In the genomic region with DNA sequence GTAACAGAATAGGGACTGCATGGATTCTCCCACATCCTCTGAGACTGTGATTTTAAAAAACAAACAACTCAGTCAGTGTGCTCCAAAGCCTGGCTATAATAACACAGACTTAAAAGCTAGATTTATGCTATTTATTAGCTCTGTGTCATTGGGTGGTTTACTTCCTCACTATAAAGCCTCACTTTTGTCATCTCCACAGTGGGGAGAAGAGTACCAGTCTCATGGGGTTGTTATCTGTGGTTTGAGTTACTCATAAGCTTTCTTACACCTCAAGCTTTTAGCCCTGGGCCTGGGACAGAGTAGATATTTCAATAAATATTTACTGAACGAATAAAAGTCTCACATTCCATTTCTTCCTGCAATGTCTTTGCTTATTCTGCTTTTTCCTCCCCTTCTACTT, we compare ENCODE assay signal across 10 cellular contexts. TPM values are rescaled to one million over a fixed set of nuclear protein-coding genes. Genes with fewer than 3 reads are reported as not detected.
A peak's percentile ranks its signal among the peaks of the same experiment; 100 is the strongest.
DNase-seq lines count a peak whose midpoint lies in the region; ATAC-seq, FAIRE-seq and TF ChIP-seq lines count a peak whose summit lies in the region.
"Had no signal": no experiment of that assay in that cellular context is flagged by ENCODE, and none has a peak within 500 bp of the region (broad histone marks: within the 10 kb centered on the region; RNA-seq: fewer than 3 reads in every experiment).

No MANE protein-coding gene starts in this region.

- peak overlapping the region; percentile 32 for H3K9ac ChIP-seq in astrocyte (ENCODE audit: low read length)
- no peak overlapping the region for H3K9ac ChIP-seq in rectal smooth muscle tissue (ENCODE audit: low read length)

- no peaks in the 10 kb centered on the region for H3K36me3 Mint-ChIP-seq in astrocyte (ENCODE audit: low read depth, unreplicated experiment)

- H3K79me2 ChIP-seq in astrocyte (ENCODE audit: insufficient read depth, low read length): peaks cover 69% of the 10 kb centered on the region

- ATAC-seq in GM18520 (IDR thresholded peaks at IDR 0.05; ENCODE audit: unreplicated experiment) (peak; percentile 57), HG02588 (IDR thresholded peaks at IDR 0.05; ENCODE audit: unreplicated experiment) (no peak)

- H3K27ac ChIP-seq in HL-60 (replicated peaks) (peak overlapping the region; percentile 99), astrocyte (ENCODE audit: low read depth, low read length) (no peak overlapping the region), rectal smooth muscle tissue (ENCODE audit: low read depth, low read length) (peak overlapping the region; percentile 46)

- H3K4me1 ChIP-seq in astrocyte (ENCODE audit: insufficient read depth, low read length): peaks cover 37% of the 10 kb centered on the region
- H3K4me1 ChIP-seq in rectal smooth muscle tissue (ENCODE audit: control insufficient read depth, insufficient read depth, low read length): peaks cover 18% of the 10 kb centered on the region

- H3K9me3 Mint-ChIP-seq in astrocyte (ENCODE audit: unreplicated experiment): no peaks in the 10 kb centered on the region
- H3K9me3 Mint-ChIP-seq: neural crest cell had no signal

- H3K36me3 ChIP-seq in astrocyte (ENCODE audit: insufficient read depth, low read length) (no peaks in the 10 kb centered on the region), rectal smooth muscle tissue (ENCODE audit: control insufficient read depth, insufficient read depth, low read length) (no peaks in the 10 kb centered on the region)

- no peak overlapping the region for H3K4me3 ChIP-seq in HL-60 (replicated peaks; ENCODE audit: insufficient read depth, low read length)
- no peak overlapping the region for H3K4me3 ChIP-seq in astrocyte (ENCODE audit: insufficient read depth, low read depth, low read length)
- H3K4me3 ChIP-seq in rectal smooth muscle tissue (ENCODE audit: low read length): no peak overlapping the region

- H2AFZ ChIP-seq in astrocyte (ENCODE audit: low read depth, low read length): no peak overlapping the region

- H3K4me2 ChIP-seq in astrocyte (ENCODE audit: low read length): peak overlapping the region; percentile 63

- H3K4me3 Mint-ChIP-seq in astrocyte (ENCODE audit: unreplicated experiment): no peak overlapping the region
- H3K4me3 Mint-ChIP-seq: neural crest cell had no signal

- DNase-seq in HL-60 (ENCODE audit: low read depth in 1 of 2, low spot score in 1 of 2) (no peak), astrocyte (ENCODE audit: low read depth) (peak; percentile 48), COR-L47 (lab: John Stamatoyannopoulos, UW) (no peak), AML-193 (lab: John Stamatoyannopoulos, UW) (no peak)
- DNase-seq: NCI-H1105 had no signal

- H3K27me3 ChIP-seq in HL-60 (ENCODE audit: insufficient read depth, poor library complexity, severe bottlenecking) (no peaks in the 10 kb centered on the region), astrocyte (ENCODE audit: insufficient read depth, low read length) (no peaks in the 10 kb centered on the region), rectal smooth muscle tissue (ENCODE audit: control insufficient read depth, insufficient read depth, low read length) (no peaks in the 10 kb centered on the region)

- TF ChIP-seq CTCF in HL-60 (IDR thresholded peaks at IDR 0.05; ENCODE audit: insufficient read depth, low read length) (no peak), astrocyte (IDR thresholded peaks at IDR 0.05; ENCODE audit: insufficient read depth, low read depth, low read length) (no peak)

- no peaks in the 10 kb centered on the region for H3K27me3 Mint-ChIP-seq in astrocyte (ENCODE audit: low read depth, unreplicated experiment)

- peaks cover 34% of the 10 kb centered on the region for H3K4me1 Mint-ChIP-seq in astrocyte (ENCODE audit: low read depth, unreplicated experiment)

- peaks cover 21% of the 10 kb centered on the region for H4K20me1 ChIP-seq in astrocyte (ENCODE audit: insufficient read depth, low read length)

- H3K27ac Mint-ChIP-seq in astrocyte (ENCODE audit: unreplicated experiment): peak overlapping the region; percentile 75

- no peak for FAIRE-seq in astrocyte (lab: Jason Lieb, UNC)
- FAIRE-seq: endothelial cell of umbilical vein had no signal

- H3K9me3 ChIP-seq in astrocyte (ENCODE audit: insufficient read depth, low read depth, low read length): no peaks in the 10 kb centered on the region

RNA-seq across cellular contexts. Expression of a gene that starts 5.3 kb away (rescaled TPM):
- total RNA-seq in astrocyte: 23.6 and 24.0 TPM in 2 replicates
